ENCODE assay signal across 23 cellular contexts in the genomic region with DNA sequence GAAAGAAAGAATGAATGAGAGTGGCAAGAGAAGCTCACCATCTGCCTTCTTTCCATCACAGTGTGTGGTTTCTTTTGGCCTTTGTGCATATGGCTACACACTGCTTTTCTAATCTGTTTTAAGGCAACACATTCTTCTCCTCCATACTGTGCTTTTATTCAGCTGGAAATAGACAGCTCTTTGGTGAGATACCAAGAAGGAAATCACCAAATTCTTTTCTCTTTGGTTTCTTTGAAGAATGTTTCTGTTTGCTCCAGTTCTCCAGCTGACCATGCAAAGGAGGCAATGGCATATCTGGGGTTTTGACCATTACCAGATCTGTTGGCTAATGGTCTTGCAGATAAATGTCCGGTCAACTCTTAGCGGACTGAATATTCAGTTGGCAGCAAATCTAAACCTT. TPM values are rescaled to one million over a fixed set of nuclear protein-coding genes. Genes with fewer than 3 reads are reported as not detected.
"Had no signal": no experiment of that assay in that cellular context is flagged by ENCODE, and none has a peak within 500 bp of the region (broad histone marks: within the 10 kb centered on the region; RNA-seq: fewer than 3 reads in every experiment).

No MANE protein-coding gene starts in this region.

- DNase-seq: colonic mucosa; dermis blood vessel endothelial cell; effector CD4-positive, alpha-beta T cell; endodermal cell; erythroblast; heart left ventricle; hypothalamus; kidney glomerular epithelial cell; lower lobe of right lung; midbrain; psoas muscle; retina; right lobe of liver; stimulated activated CD4-positive, alpha-beta T cell treated with anti-CD3 and anti-CD28 coated beads, Interleukin-4, amount 100 ng/mL, for 1 hour; stimulated activated CD8-positive, alpha-beta memory T cell treated with anti-CD3 and anti-CD28 coated beads, Interleukin-4, amount 100 ng/mL, for 48 hours; stimulated activated naive CD8-positive, alpha-beta T cell treated with anti-CD3 and anti-CD28 coated beads, Interleukin-15, Interleukin-2, amounts not matched to agents 100 U/mL and 50 U/mL, for 24 hours; tibial artery; upper lobe of left lung; uterus had no signal

- H3K4me1 ChIP-seq: colonic mucosa, lower lobe of right lung, psoas muscle, right lobe of liver had no signal

- ATAC-seq: heart left ventricle; left lobe of liver; lower lobe of right lung; psoas muscle; right lobe of liver; stimulated activated effector memory CD8-positive, alpha-beta T cell treated with anti-CD3 and anti-CD28 coated beads, Interleukin-12 subunit alpha, Interleukin-12 subunit beta, amount 100 ng/mL, for 72 hours; stimulated activated naive CD8-positive, alpha-beta T cell treated with anti-CD3 and anti-CD28 coated beads, Interleukin-15, Interleukin-2, amounts not matched to agents 100 U/mL and 50 U/mL, for 24 hours had no signal

- H3K27ac ChIP-seq: colonic mucosa, heart left ventricle, lower lobe of right lung, neutrophil, psoas muscle, right lobe of liver, tibial artery, upper lobe of left lung had no signal

- H3K27me3 ChIP-seq: colonic mucosa, heart left ventricle, neutrophil, right lobe of liver, tibial artery, upper lobe of left lung, uterus had no signal

- H3K36me3 ChIP-seq: colonic mucosa, lower lobe of right lung, neutrophil, right lobe of liver, upper lobe of left lung, uterus had no signal

- H3K9me3 ChIP-seq: colonic mucosa, heart left ventricle, lower lobe of right lung, neutrophil, psoas muscle, right lobe of liver, tibial artery, upper lobe of left lung, uterus had no signal

- H3K4me3 ChIP-seq: colonic mucosa, heart left ventricle, lower lobe of right lung, psoas muscle, right lobe of liver, tibial artery, upper lobe of left lung, uterus had no signal

RNA-seq across cellular contexts. Expression of gene NGF, which starts 49.2 kb away (rescaled TPM):
- total RNA-seq: endothelial cell of umbilical vein had no signal
